18 cellular contexts compared by ENCODE assay signal in the genomic region with DNA sequence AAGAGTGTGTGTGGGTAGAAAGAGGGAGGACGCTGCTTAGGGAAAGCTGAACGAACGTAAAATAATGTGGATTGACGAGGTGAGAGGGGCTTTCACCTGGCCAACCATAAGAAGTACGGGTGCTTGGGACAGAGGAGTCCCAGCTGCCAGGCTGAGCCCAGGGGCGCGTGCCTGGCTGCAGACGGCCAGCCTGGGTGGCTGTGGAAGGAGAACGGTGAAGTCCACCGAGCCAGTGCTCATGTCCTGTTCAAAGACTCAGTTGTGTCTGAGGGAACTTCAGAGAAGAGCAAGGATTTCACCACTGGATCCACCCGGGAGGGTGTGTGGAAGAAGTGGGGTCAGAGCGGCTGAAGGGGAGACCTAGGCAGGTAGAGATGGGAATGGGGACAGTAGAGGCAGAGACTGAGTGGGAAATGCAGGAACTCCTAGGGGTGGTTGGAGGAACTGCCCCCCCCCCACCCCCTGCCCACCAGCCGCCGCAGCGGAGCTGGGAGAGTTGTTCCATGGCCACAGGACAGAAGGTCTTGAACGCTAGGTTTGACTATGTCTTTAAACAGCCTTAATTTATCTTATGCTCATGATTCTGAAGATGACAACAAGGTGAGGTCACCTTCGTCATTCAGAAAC.
A peak's percentile ranks its signal among the peaks of the same experiment; 100 is the strongest.
DNase-seq lines count a peak whose midpoint lies in the region; ATAC-seq, FAIRE-seq and TF ChIP-seq lines count a peak whose summit lies in the region.
"Had no signal": no experiment of that assay in that cellular context is flagged by ENCODE, and none has a peak within 500 bp of the region (broad histone marks: within the 10 kb centered on the region; RNA-seq: fewer than 3 reads in every experiment).

No MANE protein-coding gene starts in this region.

- H3K36me3 ChIP-seq in HepG2 (replicated peaks in 1 of 2; ENCODE audit: control insufficient read depth in 1 of 2, insufficient read depth in 2 of 2, low read length in 2 of 2) (no peaks in the 10 kb centered on the region), right lobe of liver (no peaks in the 10 kb centered on the region), Loucy (ENCODE audit: insufficient read depth, low read length) (no peaks in the 10 kb centered on the region)

- 44% methylated on average over 17 of the region's 17 CpGs for WGBS in HepG2 (ENCODE audit: low lambda C conversion rate)
- WGBS in right lobe of liver (ENCODE audit: insufficient coverage, low coverage, low lambda C conversion rate, missing lambda C conversion rate) = 79% methylated on average over 12 of the region's 17 CpGs

- H2AFZ ChIP-seq in HepG2 (ENCODE audit: low read length) = no peak overlapping the region
- H2AFZ ChIP-seq in Loucy (ENCODE audit: low read length) = no peak overlapping the region

- H3K4me1 ChIP-seq in HepG2 (ENCODE audit: insufficient read depth, low read length) (no peaks in the 10 kb centered on the region), right lobe of liver (no peaks in the 10 kb centered on the region), Loucy (ENCODE audit: insufficient read depth, low read length, poor library complexity, severe bottlenecking) (peaks cover 70% of the 10 kb centered on the region)

- H3K4me3 Mint-ChIP-seq in immature natural killer cell (peak overlapping the region; percentile 58 to 85 (median 66)), type B pancreatic cell (no peak overlapping the region)

- H3F3A ChIP-seq in Loucy (ENCODE audit: low read depth) = no peaks in the 10 kb centered on the region

- intact Hi-C loops in HepG2 (cut with micrococcal nuclease; ENCODE audit: unreplicated experiment) = no loop called here
- intact Hi-C loops in right lobe of liver (cut with DNase I) = no loop called here

- TF ChIP-seq CTCF in HepG2 (CRISPR knock-in tag; IDR thresholded peaks at IDR 0.05) (no peak), right lobe of liver (IDR thresholded peaks at IDR 0.05) (no peak), Loucy (conservative IDR thresholded peaks at IDR 0.05; ENCODE audit: low read length) (no peak), type B pancreatic cell (conservative IDR thresholded peaks at IDR 0.05) (peak; percentile 39)

- H3K27ac ChIP-seq in HepG2 (ENCODE audit: extremely low read length, insufficient read depth, low read length) (no peak overlapping the region), right lobe of liver (no peak overlapping the region)
- H3K27ac ChIP-seq: SK-N-MC had no signal

- TF ChIP-seq RAD21 in HepG2 (CRISPR knock-in tag; IDR thresholded peaks at IDR 0.05) = no peak

- TF ChIP-seq EP300 in HepG2 (IDR thresholded peaks at IDR 0.05; ENCODE audit: low read depth in 2 of 2, low read length in 2 of 2) = no peak
- no peak for TF ChIP-seq EP300 in HepG2 (CRISPR knock-in tag; IDR thresholded peaks at IDR 0.05; ENCODE audit: borderline replicate concordance)

- TF ChIP-seq POLR2A in HepG2 (IDR thresholded peaks at IDR 0.05; ENCODE audit: insufficient read depth in 1 of 2, low read depth in 2 of 2, low read length in 2 of 2) (no peak), right lobe of liver (IDR thresholded peaks at IDR 0.05) (no peak)

- H3K4me3 ChIP-seq in HepG2 (replicated peaks in 1 of 3; ENCODE audit: insufficient read depth in 1 of 3, low read depth in 2 of 3, low read length in 3 of 3) = no peak overlapping the region
- no peak overlapping the region for H3K4me3 ChIP-seq in right lobe of liver
- H3K4me3 ChIP-seq in Loucy (ENCODE audit: low read length, poor library complexity, severe bottlenecking) = peak overlapping the region; percentile 1
- H3K4me3 ChIP-seq: SK-N-MC had no signal

- H3K9me3 Mint-ChIP-seq in immature natural killer cell = no peaks in the 10 kb centered on the region
- no peaks in the 10 kb centered on the region for H3K9me3 Mint-ChIP-seq in type B pancreatic cell

- H3K9me2 ChIP-seq in Loucy (replicated peaks; ENCODE audit: low read depth, low read length) = no peaks in the 10 kb centered on the region

- peak; percentile 49 for ATAC-seq in HepG2
- no peak for ATAC-seq in right lobe of liver
- ATAC-seq in GM21825 (IDR thresholded peaks at IDR 0.05; ENCODE audit: unreplicated experiment) = no peak

- peaks cover 2 to 52% of the 10 kb centered on the region in 2 experiments; a peak in 4 of 5 replicates for H3K27me3 ChIP-seq in HepG2 (ENCODE audit: control insufficient read depth in 1 of 2, insufficient read depth in 2 of 2, low read length in 2 of 2)
- H3K27me3 ChIP-seq in right lobe of liver = no peaks in the 10 kb centered on the region
- H3K27me3 ChIP-seq in Loucy (ENCODE audit: insufficient read depth, low read length, poor library complexity, severe bottlenecking) = no peaks in the 10 kb centered on the region

- no peak overlapping the region for H3K9ac ChIP-seq in HepG2 (ENCODE audit: insufficient read depth, low read depth, low read length)
- peak overlapping the region; percentile 63 for H3K9ac ChIP-seq in Loucy (ENCODE audit: low read depth, low read length, poor library complexity, severe bottlenecking)

- H3K36me3 Mint-ChIP-seq in immature natural killer cell (peaks cover 0 to 3% (median 0%) of the 10 kb centered on the region in 3 donors), type B pancreatic cell (no peaks in the 10 kb centered on the region)
- H3K36me3 Mint-ChIP-seq: CD4-positive, alpha-beta memory T cell had no signal

- H3K79me2 ChIP-seq in HepG2 (ENCODE audit: insufficient read depth, low read length) (no peaks in the 10 kb centered on the region), Loucy (ENCODE audit: insufficient read depth, low read length) (no peaks in the 10 kb centered on the region)

- no peak for DNase-seq in HepG2 (ENCODE audit: low spot score)
- DNase-seq in right lobe of liver = no peak
- DNase-seq in immature natural killer cell = no peak
- no peak for DNase-seq in type B pancreatic cell (ENCODE audit: extremely low spot score, unreplicated experiment)
- no peak for DNase-seq in NCI-H1048 (lab: John Stamatoyannopoulos, UW)
- no peak for DNase-seq in stimulated activated CD8-positive, alpha-beta memory T cell treated with anti-CD3 and anti-CD28 coated beads, Interleukin-4, amount 100 ng/mL, for 48 hours
- DNase-seq: Calu3, NCI-H1417 treated with DMSO at 0.1 percent for 48 hours, NCI-H1930, NCI-H446, NCI-H69, Right ventricle myocardium superior had no signal

- CTCF ChIA-PET in HepG2 (lab: Yijun Ruan, JAX; ENCODE audit: low intra/inter-chr PET ratio, low total read pairs) = no interaction called here

- H3K27ac Mint-ChIP-seq in immature natural killer cell (peak overlapping the region in 5 of 6 donors; percentile 69 to 89 (median 83)), type B pancreatic cell (no peak overlapping the region)

- H3K4me1 Mint-ChIP-seq in immature natural killer cell (peaks cover 10% of the 10 kb centered on the region in 2 donors), type B pancreatic cell (ENCODE audit: unreplicated experiment) (no peaks in the 10 kb centered on the region)

- POLR2A ChIA-PET in HepG2 (lab: Yijun Ruan, JAX) = no interaction called here

- no peak for FAIRE-seq in HepG2 (lab: Jason Lieb, UNC)
- FAIRE-seq: HTR-8/SVneo, RCC 7860 had no signal

- H3K9me3 ChIP-seq in HepG2 (ENCODE audit: low read length) (no peaks in the 10 kb centered on the region), right lobe of liver (no peaks in the 10 kb centered on the region), Loucy (ENCODE audit: insufficient read depth, low read depth, low read length) (no peaks in the 10 kb centered on the region)

- in situ Hi-C loops in HepG2 (cut with HindIII; ENCODE audit: extremely low pct_ligation_motif_present, low pct_unique_long_range_greater_than_20kb) = no loop called here

- BruUV-seq in HepG2 (replicated peaks; lab: Mats Ljungman, UMichigan) = no TSS peak

- H4K20me1 ChIP-seq in HepG2 (ENCODE audit: insufficient read depth, low read length) (no peaks in the 10 kb centered on the region), Loucy (ENCODE audit: insufficient read depth, low read length, poor library complexity, severe bottlenecking) (no peaks in the 10 kb centered on the region)

- no peak overlapping the region for H3K4me2 ChIP-seq in HepG2 (ENCODE audit: low read depth, low read length)
- peak overlapping the region; percentile 42 for H3K4me2 ChIP-seq in Loucy (ENCODE audit: low read depth, low read length, poor library complexity, severe bottlenecking)

- peaks cover 13 to 31% (median 14%) of the 10 kb centered on the region in 3 donors for H3K27me3 Mint-ChIP-seq in immature natural killer cell (ENCODE audit: low read depth in 3 of 3)
- H3K27me3 Mint-ChIP-seq in type B pancreatic cell = peaks cover 53% of the 10 kb centered on the region

TF ChIP-seq in HepG2, 621 proteins besides CTCF, POLR2A, EP300 and RAD21 (continues in another document):
- no peak for TF ChIP-seq ZNF253 (CRISPR knock-in tag; IDR thresholded peaks at IDR 0.05; ENCODE audit: borderline replicate concordance)
- TF ChIP-seq SYNCRIP (IDR thresholded peaks at IDR 0.05; ENCODE audit: insufficient read depth, low read depth, low read length) = no peak
- no peak for TF ChIP-seq POLR2AphosphoS5 (IDR thresholded peaks at IDR 0.05; ENCODE audit: low read depth, low read length)
- no peak for TF ChIP-seq NR2F1 (CRISPR knock-in tag; IDR thresholded peaks at IDR 0.05)
- TF ChIP-seq ZSCAN9 (CRISPR knock-in tag; IDR thresholded peaks at IDR 0.05; ENCODE audit: borderline replicate concordance) = no peak
- TF ChIP-seq ZNF737 (CRISPR knock-in tag; IDR thresholded peaks at IDR 0.05; ENCODE audit: borderline replicate concordance) = no peak
- TF ChIP-seq, protein P1, sequence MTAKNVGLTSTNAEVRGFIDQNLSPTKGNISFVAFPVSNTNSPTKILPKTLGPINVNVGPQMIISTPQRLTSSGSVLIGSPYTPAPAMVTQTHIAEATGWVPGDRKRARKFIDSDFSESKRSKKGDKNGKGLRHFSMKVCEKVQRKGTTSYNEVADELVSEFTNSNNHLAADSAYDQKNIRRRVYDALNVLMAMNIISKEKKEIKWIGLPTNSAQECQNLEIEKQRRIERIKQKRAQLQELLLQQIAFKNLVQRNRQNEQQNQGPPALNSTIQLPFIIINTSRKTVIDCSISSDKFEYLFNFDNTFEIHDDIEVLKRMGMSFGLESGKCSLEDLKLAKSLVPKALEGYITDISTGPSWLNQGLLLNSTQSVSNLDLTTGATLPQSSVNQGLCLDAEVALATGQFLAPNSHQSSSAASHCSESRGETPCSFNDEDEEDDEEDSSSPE (CRISPR knock-in tag; IDR thresholded peaks at IDR 0.05) = no peak
- no peak for TF ChIP-seq PHF21A (CRISPR knock-in tag; IDR thresholded peaks at IDR 0.05)
- TF ChIP-seq AGO1 (IDR thresholded peaks at IDR 0.05; ENCODE audit: low read depth, low read length, poor library complexity, severe bottlenecking) = no peak
